In the genomic region with DNA sequence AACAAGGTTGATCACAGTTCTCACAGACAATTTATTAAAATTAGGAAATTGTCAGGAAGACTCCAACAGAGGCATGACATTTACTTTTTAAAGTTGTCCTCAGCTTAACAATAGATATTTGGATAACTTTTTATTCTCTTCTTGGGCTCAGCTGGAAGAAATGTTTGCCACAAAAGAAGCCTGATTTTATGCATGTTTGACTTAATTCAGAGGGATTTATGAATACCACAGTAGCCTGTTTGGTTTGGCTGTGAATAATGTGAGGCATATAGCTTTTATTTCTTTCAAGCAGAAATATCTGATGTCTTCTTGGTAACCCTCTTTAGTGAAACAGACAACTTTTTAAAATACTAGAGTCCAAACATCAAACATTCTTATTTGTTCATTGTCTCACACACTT, we compare ENCODE assay signal across 15 cellular contexts.
DNase-seq lines count a peak whose midpoint lies in the region; ATAC-seq and TF ChIP-seq lines count a peak whose summit lies in the region.
"Had no signal": no experiment of that assay in that cellular context is flagged by ENCODE, and none has a peak within 500 bp of the region (broad histone marks: within the 10 kb centered on the region; RNA-seq: fewer than 3 reads in every experiment).

No MANE protein-coding gene starts in this region.

- peak overlapping the region; percentile 94 for H3K27ac Mint-ChIP-seq in GM23338
- H3K27ac Mint-ChIP-seq: B cell; CD8-positive, alpha-beta memory T cell had no signal

- H3K9me2 ChIP-seq in GM23338 (ENCODE audit: insufficient read depth): no peaks in the 10 kb centered on the region

- no peak overlapping the region for H2AFZ ChIP-seq in GM23338

- no peaks in the 10 kb centered on the region for H3K79me2 ChIP-seq in GM23338 (replicated peaks; ENCODE audit: insufficient read depth)

- H3K9me3 ChIP-seq in HUES64 (ENCODE audit: insufficient read depth, low read depth, low read length) (no peaks in the 10 kb centered on the region), iPS-18a (ENCODE audit: control insufficient read depth, low read depth, low read length) (no peaks in the 10 kb centered on the region)
- H3K9me3 ChIP-seq: BLaER1 treated with 17β-estradiol and CSF1 and Interleukin-3, amounts not matched to agents 10 nM and 100 nM; Caco-2 had no signal

- peaks cover 4% of the 10 kb centered on the region; the same call in 1 of the 3 replicates for H3K36me3 Mint-ChIP-seq in GM23338 (ENCODE audit: low read depth)
- H3K36me3 Mint-ChIP-seq: CD8-positive, alpha-beta memory T cell had no signal

- H3K9ac ChIP-seq in HUES64 (ENCODE audit: low read depth, low read length): no peak overlapping the region
- H3K9ac ChIP-seq in iPS-18a (ENCODE audit: low read length): no peak overlapping the region
- H3K9ac ChIP-seq: BLaER1 treated with 17β-estradiol and CSF1 and Interleukin-3, amounts not matched to agents 10 nM and 100 nM had no signal

- H3K4me3 Mint-ChIP-seq in GM23338: no peak overlapping the region
- H3K4me3 Mint-ChIP-seq: B cell; CD8-positive, alpha-beta memory T cell had no signal

- H3K4me2 ChIP-seq in GM23338: peak overlapping the region; percentile 36
- H3K4me2 ChIP-seq: BLaER1 treated with 17β-estradiol and CSF1 and Interleukin-3, amounts not matched to agents 10 nM and 100 nM had no signal

- TF ChIP-seq CTCF in GM23338 (conservative IDR thresholded peaks at IDR 0.05; ENCODE audit: low read depth in 2 of 2) (no peak), astrocyte of the cerebellum (IDR thresholded peaks at IDR 0.05; ENCODE audit: low read depth, low read length, missing control alignments) (no peak)

- peaks cover 33% of the 10 kb centered on the region for H3K4me1 ChIP-seq in GM23338 (ENCODE audit: insufficient read depth)
- peaks cover 33% of the 10 kb centered on the region for H3K4me1 ChIP-seq in HUES64 (ENCODE audit: insufficient read depth, low read length)
- peaks cover 21% of the 10 kb centered on the region for H3K4me1 ChIP-seq in iPS-18a (ENCODE audit: control insufficient read depth, low read depth, low read length)
- H3K4me1 ChIP-seq: BLaER1 treated with 17β-estradiol and CSF1 and Interleukin-3, amounts not matched to agents 10 nM and 100 nM; Caco-2 had no signal

- H3K4me1 Mint-ChIP-seq in GM23338: peaks cover 33% of the 10 kb centered on the region
- H3K4me1 Mint-ChIP-seq: B cell; CD8-positive, alpha-beta memory T cell had no signal

- H3F3A ChIP-seq in GM23338 (replicated peaks; ENCODE audit: low read depth): no peaks in the 10 kb centered on the region

- ATAC-seq in GM23338: no peak

- in situ Hi-C loops in astrocyte of the cerebellum (cut with HindIII; ENCODE audit: low sequenced_read_pairs): no loop called here

- peak overlapping the region; percentile 10; the same call in 1 of the 2 replicates for H3K27ac ChIP-seq in GM23338 (ENCODE audit: low read depth)
- peak overlapping the region; percentile 46 for H3K27ac ChIP-seq in HUES64 (ENCODE audit: low read depth, low read length)
- H3K27ac ChIP-seq in iPS-18a (ENCODE audit: low read length): peak overlapping the region; percentile 28
- H3K27ac ChIP-seq: BLaER1 treated with 17β-estradiol and CSF1 and Interleukin-3, amounts not matched to agents 10 nM and 100 nM had no signal

- H3K9me3 Mint-ChIP-seq in GM23338: peaks cover 5% of the 10 kb centered on the region; the same call in 2 of the 3 replicates

- H4K20me1 ChIP-seq in GM23338 (replicated peaks; ENCODE audit: insufficient read depth): no peaks in the 10 kb centered on the region
- H4K20me1 ChIP-seq: BLaER1 treated with 17β-estradiol and CSF1 and Interleukin-3, amounts not matched to agents 10 nM and 100 nM had no signal

- H3K27me3 ChIP-seq in GM23338 (ENCODE audit: insufficient read depth) (no peaks in the 10 kb centered on the region), HUES64 (ENCODE audit: insufficient read depth, low read length) (no peaks in the 10 kb centered on the region), iPS-18a (ENCODE audit: control insufficient read depth, insufficient read depth, low read length) (no peaks in the 10 kb centered on the region)
- H3K27me3 ChIP-seq: BLaER1 treated with 17β-estradiol and CSF1 and Interleukin-3, amounts not matched to agents 10 nM and 100 nM had no signal

- no peak for DNase-seq in GM23338 (ENCODE audit: low spot score)
- peak; percentile 65 for DNase-seq in astrocyte of the cerebellum (ENCODE audit: low read depth)
- DNase-seq in NCI-H1105 (lab: John Stamatoyannopoulos, UW): no peak
- no peak for DNase-seq in NCI-H2171 treated with DMSO at 0.1 percent for 48 hours (lab: John Stamatoyannopoulos, UW)
- no peak for DNase-seq in LoVo (ENCODE audit: low spot score)
- DNase-seq in UCSD-AML1 (lab: John Stamatoyannopoulos, UW; ENCODE audit: unreplicated experiment): no peak
- DNase-seq: 8988T; Caco-2; CD8-positive, alpha-beta memory T cell; GOT3; H7 had no signal

- H3K27me3 Mint-ChIP-seq in GM23338 (ENCODE audit: insufficient read depth, low read depth, poor library complexity): no peaks in the 10 kb centered on the region
- H3K27me3 Mint-ChIP-seq: B cell had no signal

- H3K4me3 ChIP-seq in GM23338 (0 out of 2 replicates have a peak overlapping the region, but pooled peaks have one; percentile 3), HUES64 (ENCODE audit: low read length) (no peak overlapping the region), astrocyte of the cerebellum (ENCODE audit: low read depth, low read length) (no peak overlapping the region), iPS-18a (ENCODE audit: low read length) (no peak overlapping the region)
- H3K4me3 ChIP-seq: BLaER1 treated with 17β-estradiol and CSF1 and Interleukin-3, amounts not matched to agents 10 nM and 100 nM had no signal

- no peaks in the 10 kb centered on the region for H3K36me3 ChIP-seq in GM23338 (ENCODE audit: insufficient read depth)
- no peaks in the 10 kb centered on the region for H3K36me3 ChIP-seq in HUES64 (ENCODE audit: insufficient read depth, low read length)
- H3K36me3 ChIP-seq in iPS-18a (ENCODE audit: control insufficient read depth, low read depth, low read length): no peaks in the 10 kb centered on the region
- H3K36me3 ChIP-seq: BLaER1 treated with 17β-estradiol and CSF1 and Interleukin-3, amounts not matched to agents 10 nM and 100 nM had no signal

TF ChIP-seq in GM23338, 12 proteins besides CTCF, POLR2A, EP300 and RAD21:
- TF ChIP-seq STAT1 (IDR thresholded peaks at IDR 0.05; ENCODE audit: unreplicated experiment) (no peak), JUNB (IDR thresholded peaks at IDR 0.05; ENCODE audit: unreplicated experiment) (no peak), ZNF331 (CRISPR knock-in tag; IDR thresholded peaks at IDR 0.05; ENCODE audit: low read depth) (no peak), EZH2 (IDR thresholded peaks at IDR 0.05; ENCODE audit: low read depth, unreplicated experiment) (no peak), ZNF114 (CRISPR knock-in tag; IDR thresholded peaks at IDR 0.05) (no peak), NANOG (IDR thresholded peaks at IDR 0.05; ENCODE audit: borderline replicate concordance) (no peak; the same call in 1 of the 2 replicates)
- TF ChIP-seq, protein P1, sequence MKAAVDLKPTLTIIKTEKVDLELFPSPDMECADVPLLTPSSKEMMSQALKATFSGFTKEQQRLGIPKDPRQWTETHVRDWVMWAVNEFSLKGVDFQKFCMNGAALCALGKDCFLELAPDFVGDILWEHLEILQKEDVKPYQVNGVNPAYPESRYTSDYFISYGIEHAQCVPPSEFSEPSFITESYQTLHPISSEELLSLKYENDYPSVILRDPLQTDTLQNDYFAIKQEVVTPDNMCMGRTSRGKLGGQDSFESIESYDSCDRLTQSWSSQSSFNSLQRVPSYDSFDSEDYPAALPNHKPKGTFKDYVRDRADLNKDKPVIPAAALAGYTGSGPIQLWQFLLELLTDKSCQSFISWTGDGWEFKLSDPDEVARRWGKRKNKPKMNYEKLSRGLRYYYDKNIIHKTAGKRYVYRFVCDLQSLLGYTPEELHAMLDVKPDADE (IDR thresholded peaks at IDR 0.05): no peak
- TF ChIP-seq, protein P2, sequence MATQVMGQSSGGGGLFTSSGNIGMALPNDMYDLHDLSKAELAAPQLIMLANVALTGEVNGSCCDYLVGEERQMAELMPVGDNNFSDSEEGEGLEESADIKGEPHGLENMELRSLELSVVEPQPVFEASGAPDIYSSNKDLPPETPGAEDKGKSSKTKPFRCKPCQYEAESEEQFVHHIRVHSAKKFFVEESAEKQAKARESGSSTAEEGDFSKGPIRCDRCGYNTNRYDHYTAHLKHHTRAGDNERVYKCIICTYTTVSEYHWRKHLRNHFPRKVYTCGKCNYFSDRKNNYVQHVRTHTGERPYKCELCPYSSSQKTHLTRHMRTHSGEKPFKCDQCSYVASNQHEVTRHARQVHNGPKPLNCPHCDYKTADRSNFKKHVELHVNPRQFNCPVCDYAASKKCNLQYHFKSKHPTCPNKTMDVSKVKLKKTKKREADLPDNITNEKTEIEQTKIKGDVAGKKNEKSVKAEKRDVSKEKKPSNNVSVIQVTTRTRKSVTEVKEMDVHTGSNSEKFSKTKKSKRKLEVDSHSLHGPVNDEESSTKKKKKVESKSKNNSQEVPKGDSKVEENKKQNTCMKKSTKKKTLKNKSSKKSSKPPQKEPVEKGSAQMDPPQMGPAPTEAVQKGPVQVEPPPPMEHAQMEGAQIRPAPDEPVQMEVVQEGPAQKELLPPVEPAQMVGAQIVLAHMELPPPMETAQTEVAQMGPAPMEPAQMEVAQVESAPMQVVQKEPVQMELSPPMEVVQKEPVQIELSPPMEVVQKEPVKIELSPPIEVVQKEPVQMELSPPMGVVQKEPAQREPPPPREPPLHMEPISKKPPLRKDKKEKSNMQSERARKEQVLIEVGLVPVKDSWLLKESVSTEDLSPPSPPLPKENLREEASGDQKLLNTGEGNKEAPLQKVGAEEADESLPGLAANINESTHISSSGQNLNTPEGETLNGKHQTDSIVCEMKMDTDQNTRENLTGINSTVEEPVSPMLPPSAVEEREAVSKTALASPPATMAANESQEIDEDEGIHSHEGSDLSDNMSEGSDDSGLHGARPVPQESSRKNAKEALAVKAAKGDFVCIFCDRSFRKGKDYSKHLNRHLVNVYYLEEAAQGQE (IDR thresholded peaks at IDR 0.05; ENCODE audit: unreplicated experiment): no peak
